1 cellular context compared by ENCODE assay signal in genomic region chr4:76740866-76741662, GRCh38.
A peak's percentile ranks its signal among the peaks of the same experiment; 100 is the strongest.
TF ChIP-seq lines count a peak whose summit lies in the region.

No MANE protein-coding gene starts in this region.

TF ChIP-seq in H1, 55 proteins besides CTCF, POLR2A, EP300 and RAD21:
- TF ChIP-seq GABPA (IDR thresholded peaks at IDR 0.05; ENCODE audit: borderline replicate concordance, insufficient read depth, low read length) (0 out of 2 replicates have a peak, but pooled peaks have one; percentile 44), SIX5 (IDR thresholded peaks at IDR 0.05; ENCODE audit: low read depth, low read length) (no peak)
